8 cellular contexts compared by ENCODE assay signal in the genomic region with DNA sequence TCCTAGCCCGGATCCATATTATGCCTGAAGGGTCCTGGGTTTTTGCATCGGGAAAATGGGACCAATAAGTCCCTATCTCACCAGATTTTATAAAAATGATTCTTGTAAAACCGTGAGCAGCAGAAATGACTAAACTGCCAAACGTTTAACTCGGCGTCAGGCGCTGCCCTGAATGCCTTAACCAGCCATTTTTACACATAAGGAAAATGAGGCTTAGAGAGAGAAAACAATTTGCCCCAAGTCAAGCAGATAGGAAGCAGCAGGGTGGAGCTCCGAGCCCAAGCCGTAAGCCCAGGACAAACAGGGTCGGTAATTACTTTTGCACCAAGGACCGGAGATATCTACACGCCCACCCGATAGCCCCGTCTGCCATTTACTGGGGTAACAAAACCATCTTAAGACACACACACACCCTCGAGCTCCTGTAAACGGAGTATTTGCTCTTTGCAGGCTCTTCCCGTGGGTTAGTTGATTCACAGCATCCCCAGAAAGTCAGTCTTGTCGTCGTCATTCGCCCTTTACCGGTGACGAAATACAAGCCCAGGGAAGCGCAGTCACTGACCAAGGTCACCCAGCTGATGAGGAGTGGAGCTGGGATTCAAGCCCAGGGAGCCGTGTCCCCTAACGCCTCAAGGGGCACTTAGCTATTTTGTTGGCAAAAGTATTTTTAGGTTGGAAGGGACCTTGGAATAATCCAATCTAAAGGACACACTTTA. TPM values are rescaled to one million over a fixed set of nuclear protein-coding genes. Genes with fewer than 3 reads are reported as not detected.
DNase-seq lines count a peak whose midpoint lies in the region; ATAC-seq, FAIRE-seq and TF ChIP-seq lines count a peak whose summit lies in the region.

No MANE protein-coding gene starts in this region.

- peak overlapping the region; percentile 88 for H3K27ac Mint-ChIP-seq in dendritic cell treated with granulocyte-macrophage colony-stimulating factor and Interleukin-4, amounts not matched to agents 40 ng/mL and 50 ng/mL, for 4 days

- H3K27me3 ChIP-seq in mucosa of rectum (ENCODE audit: control insufficient read depth in 2 of 2, insufficient read depth in 2 of 2, low read length in 2 of 2): no peaks in the 10 kb centered on the region

- peaks cover 53% of the 10 kb centered on the region for H3K4me1 Mint-ChIP-seq in dendritic cell treated with granulocyte-macrophage colony-stimulating factor and Interleukin-4, amounts not matched to agents 40 ng/mL and 50 ng/mL, for 4 days (ENCODE audit: low read depth)

- peak overlapping the region; percentile 88 to 91 for H3K27ac ChIP-seq in mucosa of rectum (ENCODE audit: low read depth in 2 of 2, low read length in 2 of 2)

- H3K4me1 ChIP-seq in mucosa of rectum (ENCODE audit: control insufficient read depth in 2 of 2, insufficient read depth in 2 of 2, low read length in 2 of 2): peaks cover 6 to 13% of the 10 kb centered on the region in 2 donors

- peak; percentile 23 for DNase-seq in stimulated activated CD4-positive, alpha-beta T cell treated with anti-CD3 and anti-CD28 coated beads, Interleukin-1b, Interleukin-23, amount 100 ng/mL, for 48 hours
- no peak for DNase-seq in stimulated activated CD4-positive, alpha-beta T cell treated with anti-CD3 and anti-CD28 coated beads, Interleukin-2, amount 100 ng/mL, for 48 hours
- DNase-seq in RCC 7860 (ENCODE audit: low spot score) (peak; percentile 5), omental fat pad (ENCODE audit: low spot score) (no peak), HTR-8/SVneo (ENCODE audit: insufficient read length, low spot score) (no peak)
- no peak for DNase-seq in NK-92 treated with Interleukin-12 subunit alpha and Interleukin-12 subunit beta, amount 100 ng/mL, for 24 hours (lab: John Stamatoyannopoulos, UW)

- intact Hi-C loops in dendritic cell treated with granulocyte-macrophage colony-stimulating factor and Interleukin-4, amounts not matched to agents 40 ng/mL and 50 ng/mL, for 4 days (cut with micrococcal nuclease): no loop called here

- no peak for FAIRE-seq in RCC 7860 (lab: Jason Lieb, UNC)
- FAIRE-seq in HTR-8/SVneo (lab: Jason Lieb, UNC): no peak

- no peaks in the 10 kb centered on the region for H3K27me3 Mint-ChIP-seq in dendritic cell treated with granulocyte-macrophage colony-stimulating factor and Interleukin-4, amounts not matched to agents 40 ng/mL and 50 ng/mL, for 4 days

- peaks cover 42% of the 10 kb centered on the region for H3K36me3 Mint-ChIP-seq in dendritic cell treated with granulocyte-macrophage colony-stimulating factor and Interleukin-4, amounts not matched to agents 40 ng/mL and 50 ng/mL, for 4 days (ENCODE audit: low read depth)

- H3K4me3 Mint-ChIP-seq in dendritic cell treated with granulocyte-macrophage colony-stimulating factor and Interleukin-4, amounts not matched to agents 40 ng/mL and 50 ng/mL, for 4 days: peak overlapping the region; percentile 86

- peak overlapping the region; percentile 84 to 95 for H3K4me3 ChIP-seq in mucosa of rectum (ENCODE audit: low read length in 2 of 2)

- H3K9me3 ChIP-seq in mucosa of rectum (ENCODE audit: control insufficient read depth in 2 of 2, low read length in 2 of 2): no peaks in the 10 kb centered on the region

- TF ChIP-seq CTCF in omental fat pad (IDR thresholded peaks at IDR 0.05): no peak

- H3K9ac ChIP-seq in mucosa of rectum (ENCODE audit: low read depth in 1 of 2, low read length in 2 of 2): peak overlapping the region; percentile 78 to 96

- ATAC-seq in omental fat pad (ENCODE audit: low FRiP score): no peak

- no peaks in the 10 kb centered on the region for H3K9me3 Mint-ChIP-seq in dendritic cell treated with granulocyte-macrophage colony-stimulating factor and Interleukin-4, amounts not matched to agents 40 ng/mL and 50 ng/mL, for 4 days

- peaks cover 5 to 9% of the 10 kb centered on the region in 2 donors for H3K36me3 ChIP-seq in mucosa of rectum (ENCODE audit: control insufficient read depth in 2 of 2, insufficient read depth in 2 of 2, low read length in 2 of 2)

RNA-seq across cellular contexts. Expression of gene MRI1, which starts 16.0 kb away (rescaled TPM):
- 10 to 100 TPM; 34.1 to 82.1 (median 38.5) TPM for total RNA-seq in omental fat pad

RNA-seq across cellular contexts. Expression of gene C19orf53, which starts 25.9 kb away (rescaled TPM):
- 100 to 1,000 TPM; 135 to 206 (median 170) TPM for total RNA-seq in omental fat pad

RNA-seq across cellular contexts. Expression of gene ZSWIM4, which starts 46.9 kb away (rescaled TPM):
- 1 to 10 TPM; 3.8 to 5.2 (median 4.6) TPM for total RNA-seq in omental fat pad

Comparison
In these comparisons a context has a peak if more than half of its experiments do, and no peak if none do; other contexts are left out.
1. DNase-seq: peak in stimulated activated CD4-positive, alpha-beta T cell treated with anti-CD3 and anti-CD28 coated beads, Interleukin-1b, Interleukin-23, amount 100 ng/mL, for 48 hours (single experiment) and RCC 7860 (single experiment); none in stimulated activated CD4-positive, alpha-beta T cell treated with anti-CD3 and anti-CD28 coated beads, Interleukin-2, amount 100 ng/mL, for 48 hours (0 of 2), omental fat pad (single experiment), HTR-8/SVneo (single experiment) and NK-92 treated with Interleukin-12 subunit alpha and Interleukin-12 subunit beta, amount 100 ng/mL, for 24 hours (single experiment).